Comparison of ENCODE assay signal across 8 cellular contexts in genomic region chr13:30832845-30833332, GRCh38.
DNase-seq lines count a peak whose midpoint lies in the region; ATAC-seq, FAIRE-seq and TF ChIP-seq lines count a peak whose summit lies in the region.

No MANE protein-coding gene starts in this region.

- H3K4me1 ChIP-seq in SJCRH30: peaks cover 77% of the 10 kb centered on the region
- peaks cover 30% of the 10 kb centered on the region for H3K4me1 ChIP-seq in endothelial cell of umbilical vein (ENCODE audit: control insufficient read depth, extremely low read depth, insufficient read depth, low read length)
- peaks cover 6% of the 10 kb centered on the region for H3K4me1 ChIP-seq in smooth muscle cell (ENCODE audit: low read depth)

- peak; percentile 67 for FAIRE-seq in endothelial cell of umbilical vein (lab: Jason Lieb, UNC)

- no peaks in the 10 kb centered on the region for H3K9me1 ChIP-seq in endothelial cell of umbilical vein (replicated peaks; ENCODE audit: control insufficient read depth, extremely low read depth, insufficient read depth, low read length)

- H3K9ac ChIP-seq in endothelial cell of umbilical vein (replicated peaks; ENCODE audit: extremely low read depth, insufficient read depth, low read length) (no peak overlapping the region), smooth muscle cell (ENCODE audit: low read depth) (peak overlapping the region; percentile 47)

- DNase-seq in COR-L47 (lab: John Stamatoyannopoulos, UW): peak; percentile 99
- DNase-seq in NAMALWA (ENCODE audit: low spot score): peak; percentile 10
- DNase-seq in SJCRH30: peak; percentile 99 to 100
- DNase-seq in endothelial cell of umbilical vein (ENCODE audit: low read depth, low spot score): peak; percentile 75
- no peak for DNase-seq in smooth muscle cell (lab: John Stamatoyannopoulos, UW; ENCODE audit: unreplicated experiment)

- POLR2A ChIA-PET in endothelial cell of umbilical vein (lab: Charles Lee): no interaction called here

- H3K36me3 ChIP-seq in SJCRH30 (no peaks in the 10 kb centered on the region), endothelial cell of umbilical vein (ENCODE audit: control insufficient read depth in 2 of 2, extremely low read depth in 1 of 2, insufficient read depth in 2 of 2, low read length in 2 of 2) (no peaks in the 10 kb centered on the region), smooth muscle cell (ENCODE audit: low read depth) (no peaks in the 10 kb centered on the region)

- H3K27me3 ChIP-seq in SJCRH30 (no peaks in the 10 kb centered on the region), endothelial cell of umbilical vein (ENCODE audit: control insufficient read depth in 2 of 2, insufficient read depth in 2 of 2, low read length in 2 of 2) (peaks cover 0 to 9% of the 10 kb centered on the region in 2 experiments), smooth muscle cell (ENCODE audit: low read depth) (no peaks in the 10 kb centered on the region)

- H3K79me2 ChIP-seq in endothelial cell of umbilical vein (ENCODE audit: control insufficient read depth, insufficient read depth, low read length) (no peaks in the 10 kb centered on the region), smooth muscle cell (ENCODE audit: low read depth) (no peaks in the 10 kb centered on the region)

- no TSS peak for BruUV-seq in endothelial cell of umbilical vein (replicated peaks; lab: Mats Ljungman, UMichigan)

- 23% methylated on average over 14 of the region's 18 CpGs for WGBS in smooth muscle cell (ENCODE audit: low lambda C conversion rate)

- H4K20me1 ChIP-seq in endothelial cell of umbilical vein (replicated peaks; ENCODE audit: control insufficient read depth, extremely low read depth, insufficient read depth, low read length): no peaks in the 10 kb centered on the region
- H4K20me1 ChIP-seq in smooth muscle cell (ENCODE audit: low read depth): no peaks in the 10 kb centered on the region

- no peaks in the 10 kb centered on the region for H3F3A ChIP-seq in smooth muscle cell (ENCODE audit: low read depth)

- H3K4me2 ChIP-seq in endothelial cell of umbilical vein (ENCODE audit: insufficient read depth, low read length) (peak overlapping the region; percentile 42), smooth muscle cell (peak overlapping the region; percentile 55)

- CTCF ChIA-PET in endothelial cell of umbilical vein (lab: Charles Lee): interaction anchor here (1.1 to 1.3 kb wide), 2 partner anchors 14 to 24 kb away, joined by 4 read pairs; no protein-coding TSS in a partner anchor

- no peak for ATAC-seq in GM19452 (IDR thresholded peaks at IDR 0.05; ENCODE audit: unreplicated experiment)
- no peak for ATAC-seq in HG03521 (IDR thresholded peaks at IDR 0.05; ENCODE audit: unreplicated experiment)
- ATAC-seq in HG02798 (IDR thresholded peaks at IDR 0.05; ENCODE audit: poor library complexity, unreplicated experiment): no peak

- H3K4me3 ChIP-seq in SJCRH30: no peak overlapping the region
- H3K4me3 ChIP-seq in endothelial cell of umbilical vein (replicated peaks in 1 of 3; ENCODE audit: insufficient read depth in 1 of 3, low read depth in 1 of 3, low read length in 3 of 3): no peak overlapping the region
- H3K4me3 ChIP-seq in smooth muscle cell: no peak overlapping the region

- H3K27ac ChIP-seq in SJCRH30: peak overlapping the region; percentile 100
- no peak overlapping the region for H3K27ac ChIP-seq in endothelial cell of umbilical vein (ENCODE audit: insufficient read depth, low read depth, low read length)
- peak overlapping the region; percentile 78 for H3K27ac ChIP-seq in smooth muscle cell (ENCODE audit: low read depth)

- H2AFZ ChIP-seq in endothelial cell of umbilical vein (ENCODE audit: low read depth, low read length): peak overlapping the region; percentile 18
- no peak overlapping the region for H2AFZ ChIP-seq in smooth muscle cell (ENCODE audit: low read depth)

- intact Hi-C loops in endothelial cell of umbilical vein (cut with micrococcal nuclease): loop anchor here (1.0 kb wide), 1 partner anchor 26 kb away; no protein-coding TSS in a partner anchor

- H3K9me3 ChIP-seq in SJCRH30 (replicated peaks) (no peaks in the 10 kb centered on the region), endothelial cell of umbilical vein (replicated peaks; ENCODE audit: control insufficient read depth, insufficient read depth, low read length) (no peaks in the 10 kb centered on the region), smooth muscle cell (replicated peaks; ENCODE audit: low read depth) (no peaks in the 10 kb centered on the region)

- dilution Hi-C loops in endothelial cell of umbilical vein (cut with MboI; ENCODE audit: extremely low pct_ligation_motif_present, low sequenced_read_pairs): no loop called here

- no peak for TF ChIP-seq POLR2A in endothelial cell of umbilical vein (IDR thresholded peaks at IDR 0.05; ENCODE audit: low read depth, low read length)

- TF ChIP-seq CTCF in endothelial cell of umbilical vein (IDR thresholded peaks at IDR 0.05; ENCODE audit: extremely low read depth in 1 of 2, insufficient read depth in 1 of 2, low read depth in 1 of 2, low read length in 2 of 2): no peak
- TF ChIP-seq CTCF in smooth muscle cell (IDR thresholded peaks at IDR 0.05; ENCODE audit: borderline replicate concordance, insufficient read depth, poor library complexity, severe bottlenecking): no peak

TF ChIP-seq in endothelial cell of umbilical vein, 7 proteins besides CTCF, POLR2A, EP300 and RAD21:
- no peak for TF ChIP-seq JUN (IDR thresholded peaks at IDR 0.05; ENCODE audit: borderline replicate concordance, insufficient read depth, insufficient read length, low read depth)
- no peak for TF ChIP-seq GATA2 (IDR thresholded peaks at IDR 0.05; ENCODE audit: insufficient read depth, insufficient read length, low read depth, low read length)
- no peak for TF ChIP-seq POLR2AphosphoS5 (IDR thresholded peaks at IDR 0.05; ENCODE audit: insufficient read depth, low read depth, low read length)
- no peak for TF ChIP-seq MAX (IDR thresholded peaks at IDR 0.05; ENCODE audit: insufficient read depth, insufficient read length)
- TF ChIP-seq EZH2 (IDR thresholded peaks at IDR 0.05; ENCODE audit: borderline replicate concordance, low read depth, low read length, severe bottlenecking): no peak
- TF ChIP-seq MYC (IDR thresholded peaks at IDR 0.05; ENCODE audit: low read depth, low read length): no peak
- no peak for TF ChIP-seq FOS (IDR thresholded peaks at IDR 0.05; ENCODE audit: borderline replicate concordance, insufficient read depth, low read length)
